ENCODE assay signal across 33 cellular contexts in genomic region chr11:64364435-64364834, GRCh38.
"Had no signal": no experiment of that assay in that cellular context is flagged by ENCODE, and none has a peak within 500 bp of the region (broad histone marks: within the 10 kb centered on the region; RNA-seq: fewer than 3 reads in every experiment).

No MANE protein-coding gene starts in this region.

- H3K27ac ChIP-seq: brain microvascular endothelial cell, neutrophil, ovary, right lobe of liver, VCaP had no signal

- DNase-seq: activated CD4-positive, alpha-beta T cell treated with anti-CD3 and anti-CD28 coated beads for 48 hours; activated CD4-positive, alpha-beta T cell treated with anti-CD3 and anti-CD28 coated beads, Interleukin-2, amount 50 U/mL, for 48 hours; activated CD8-positive, alpha-beta memory T cell treated with anti-CD3 and anti-CD28 coated beads, Interleukin-2, amount 50 U/mL, for 4 hours; activated gamma-delta T cell; activated naive CD4-positive, alpha-beta T cell treated with anti-CD3 and anti-CD28 coated beads, Interleukin-2, amount 10 ng/mL, durations not matched to agents 7 days and 5 days; activated T-cell treated with anti-CD3 and anti-CD28 coated beads, Interleukin-2, amount 50 U/mL, for 1 hour; amniotic stem cell; brain microvascular endothelial cell; caudate nucleus; cortex of kidney; head of caudate nucleus; hippocampal formation; left colon; mammary epithelial cell; naive B cell; nephron progenitor cell; ovary; right lobe of liver; stimulated activated CD4-positive, alpha-beta T cell treated with anti-CD3 and anti-CD28 coated beads, Interleukin-2, amount 100 ng/mL, for 48 hours; stimulated activated naive CD8-positive, alpha-beta T cell treated with anti-CD3 and anti-CD28 coated beads, Interleukin-15, amount 100 ng/mL, for 72 hours; substantia nigra had no signal

- H3K9me3 Mint-ChIP-seq: activated naive CD4-positive, alpha-beta T cell treated with anti-CD3 and anti-CD28 coated beads, Interleukin-2, amount 10 ng/mL, durations not matched to agents 7 days and 5 days; activated T-helper 1 cell treated with anti-CD3 and anti-CD28 coated beads, Interleukin-12 subunit alpha, Interleukin-12 subunit beta, Interleukin-2, Interleukin-4 antibody, amounts not matched to agents 30 ng/mL and 10 ng/mL and 1 ng/mL, durations not matched to agents 14 hours and 24 hours and 36 hours; mesothelial cell of epicardium; naive B cell; nephron progenitor cell; stimulated activated naive CD8-positive, alpha-beta T cell treated with anti-CD3 and anti-CD28 coated beads, Interleukin-15, amount 100 ng/mL, for 72 hours; T-helper 2 cell treated with Interferon-gamma antibody and Interleukin-4, amounts not matched to agents 5 μg/mL and 100 μg/mL, for 36 hours had no signal

- H3K36me3 ChIP-seq: ovary had no signal

- FAIRE-seq: astrocyte, endothelial cell of umbilical vein, keratinocyte, TTC549 had no signal

- H3K27ac Mint-ChIP-seq: activated naive CD4-positive, alpha-beta T cell treated with anti-CD3 and anti-CD28 coated beads, Interleukin-2, amount 10 ng/mL, durations not matched to agents 7 days and 5 days; activated T-helper 1 cell treated with anti-CD3 and anti-CD28 coated beads, Interleukin-12 subunit alpha, Interleukin-12 subunit beta, Interleukin-2, Interleukin-4 antibody, amounts not matched to agents 30 ng/mL and 10 ng/mL and 1 ng/mL, durations not matched to agents 14 hours and 24 hours and 36 hours; mesothelial cell of epicardium; nephron progenitor cell; progenitor cell of endocrine pancreas; stimulated activated naive CD8-positive, alpha-beta T cell treated with anti-CD3 and anti-CD28 coated beads, Interleukin-15, amount 100 ng/mL, for 72 hours; T-helper 2 cell treated with Interferon-gamma antibody and Interleukin-4, amounts not matched to agents 5 μg/mL and 100 μg/mL, for 36 hours; type B pancreatic cell had no signal

- H3K4me3 Mint-ChIP-seq: activated naive CD4-positive, alpha-beta T cell treated with anti-CD3 and anti-CD28 coated beads, Interleukin-2, amount 10 ng/mL, durations not matched to agents 7 days and 5 days; activated T-helper 1 cell treated with anti-CD3 and anti-CD28 coated beads, Interleukin-12 subunit alpha, Interleukin-12 subunit beta, Interleukin-2, Interleukin-4 antibody, amounts not matched to agents 30 ng/mL and 10 ng/mL and 1 ng/mL, durations not matched to agents 14 hours and 24 hours and 36 hours; mesothelial cell of epicardium; nephron progenitor cell; stimulated activated naive CD8-positive, alpha-beta T cell treated with anti-CD3 and anti-CD28 coated beads, Interleukin-15, amount 100 ng/mL, for 72 hours; T-helper 2 cell treated with Interferon-gamma antibody and Interleukin-4, amounts not matched to agents 5 μg/mL and 100 μg/mL, for 36 hours; type B pancreatic cell had no signal

- H3K4me3 ChIP-seq: ovary, right lobe of liver had no signal

- ATAC-seq: activated CD4-positive, CD25-positive, alpha-beta regulatory T cell treated with anti-CD3 and anti-CD28 coated beads, Interleukin-2, amount 50 U/mL, for 24 hours; left colon; right lobe of liver; stimulated activated naive CD8-positive, alpha-beta T cell treated with anti-CD3 and anti-CD28 coated beads, Interleukin-15, amount 100 ng/mL, for 72 hours had no signal

- H3K9me3 ChIP-seq: neutrophil, ovary, right lobe of liver had no signal

- H3K27me3 ChIP-seq: brain microvascular endothelial cell, neutrophil, ovary, right lobe of liver had no signal

- H3K27me3 Mint-ChIP-seq: activated naive CD4-positive, alpha-beta T cell treated with anti-CD3 and anti-CD28 coated beads, Interleukin-2, amount 10 ng/mL, durations not matched to agents 7 days and 5 days; naive B cell; progenitor cell of endocrine pancreas; stimulated activated naive CD8-positive, alpha-beta T cell treated with anti-CD3 and anti-CD28 coated beads, Interleukin-15, amount 100 ng/mL, for 72 hours; type B pancreatic cell had no signal
